Comparison of ENCODE assay signal across 8 cellular contexts in the genomic region with DNA sequence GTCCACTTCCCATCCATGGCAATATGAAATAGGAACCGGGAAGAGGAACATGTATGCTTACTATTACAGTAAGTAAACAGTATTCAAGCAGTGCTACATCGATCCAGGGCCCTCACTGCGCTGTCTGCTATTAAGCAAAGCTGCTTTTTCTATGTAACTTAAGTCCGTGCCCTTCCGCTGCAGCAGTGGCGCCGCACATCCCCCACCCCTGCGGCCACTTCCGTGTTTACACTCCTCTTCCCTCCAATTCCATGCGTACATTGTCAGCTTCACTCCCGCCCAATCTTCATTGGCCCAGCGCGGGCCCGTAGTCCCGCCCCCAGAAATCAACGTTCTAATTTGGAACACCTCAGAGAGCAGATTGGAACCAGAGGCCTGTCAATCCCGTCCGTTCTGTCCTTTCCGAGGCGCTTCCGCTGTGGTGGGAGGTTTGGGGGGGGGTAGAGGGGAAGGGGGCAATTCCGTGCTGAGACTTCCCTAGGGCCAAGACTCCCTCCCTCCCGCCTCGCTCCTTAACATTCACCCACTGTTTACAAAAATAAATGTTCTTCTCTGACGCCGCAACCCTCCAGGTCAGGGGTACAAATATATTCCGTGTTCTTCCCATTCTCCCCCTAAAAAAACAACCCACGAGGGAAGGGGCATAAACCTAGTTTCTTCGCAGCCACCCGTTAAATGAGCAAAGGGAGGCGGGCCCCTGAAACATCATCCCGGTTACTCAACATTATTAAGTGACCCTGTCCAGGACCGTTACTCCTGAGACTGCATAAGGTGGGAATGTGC.
A peak's percentile ranks its signal among the peaks of the same experiment; 100 is the strongest.
DNase-seq lines count a peak whose midpoint lies in the region; ATAC-seq and TF ChIP-seq lines count a peak whose summit lies in the region.

No MANE protein-coding gene starts in this region.

- no peak overlapping the region for H3K23ac ChIP-seq in trophoblast cell (ENCODE audit: low read length)

- H3K9me3 Mint-ChIP-seq in T-cell, result no peaks in the 10 kb centered on the region

- peak overlapping the region; percentile 88 to 99 (median 92) for H3K4me3 Mint-ChIP-seq in T-cell

- H3K4me2 ChIP-seq in trophoblast cell (ENCODE audit: low read length), result peak overlapping the region; percentile 80

- in situ Hi-C loops in GM13977 (cut with MboI; ENCODE audit: low pct_unique_long_range_greater_than_20kb, low sequenced_read_pairs, unreplicated experiment) (no loop called here), transverse colon (cut with MboI; ENCODE audit: low pct_ligation_motif_present in 1 of 4, low pct_unique_long_range_greater_than_20kb in 1 of 4, low sequenced_read_pairs in 3 of 4) (loop anchor here in 1 of 4 donors (25.0 kb wide), 1 partner anchor 204 kb away; a partner anchor contains a TSS)

- TF ChIP-seq CTCF in GM13977 (IDR thresholded peaks at IDR 0.05; ENCODE audit: extremely low read depth, insufficient read depth, missing control alignments) (no peak), heart left ventricle (IDR thresholded peaks at IDR 0.05) (no peak), transverse colon (IDR thresholded peaks at IDR 0.05) (no peak)

- H3K27ac ChIP-seq in heart left ventricle, result peak overlapping the region; percentile 80 to 97 (median 94)
- peak overlapping the region; percentile 96 for H3K27ac ChIP-seq in trophoblast cell (ENCODE audit: low read depth, low read length)
- peak overlapping the region; percentile 94 to 100 (median 98) for H3K27ac ChIP-seq in transverse colon

- no peaks in the 10 kb centered on the region for H3K27me3 Mint-ChIP-seq in T-cell

- H3K14ac ChIP-seq in trophoblast cell (ENCODE audit: low read length), result peak overlapping the region; percentile 85

- peaks cover 48 to 52% (median 50%) of the 10 kb centered on the region in 3 donors for H3K4me1 Mint-ChIP-seq in T-cell

- no peaks in the 10 kb centered on the region for H3K9me3 ChIP-seq in heart left ventricle
- no peaks in the 10 kb centered on the region for H3K9me3 ChIP-seq in trophoblast cell (ENCODE audit: insufficient read depth, low read depth, low read length)
- no peaks in the 10 kb centered on the region for H3K9me3 ChIP-seq in transverse colon

- peaks cover 14% of the 10 kb centered on the region for H3K79me1 ChIP-seq in trophoblast cell (ENCODE audit: low read length)

- peak overlapping the region; percentile 98 to 100 for H3K27ac Mint-ChIP-seq in T-cell

- peak overlapping the region; percentile 72 to 94 (median 82) for H3K4me3 ChIP-seq in heart left ventricle
- peak overlapping the region; percentile 97 for H3K4me3 ChIP-seq in trophoblast cell (ENCODE audit: low read depth, low read length)
- H3K4me3 ChIP-seq in transverse colon, result peak overlapping the region; percentile 64 to 86 (median 76)

- ATAC-seq in HG02870 (IDR thresholded peaks at IDR 0.05; ENCODE audit: unreplicated experiment) (peak; percentile 86), T-cell (replicated peaks in 1 of 4) (peak; percentile 80 to 84 (median 80)), heart left ventricle (peak; percentile 92 to 96 (median 94))

- peak overlapping the region; percentile 82 for H3K18ac ChIP-seq in trophoblast cell (ENCODE audit: low read length)

- peak overlapping the region; percentile 32 for H2AFZ ChIP-seq in trophoblast cell (ENCODE audit: insufficient read depth, low read length, poor library complexity)

- H3K4me1 ChIP-seq in heart left ventricle (peaks cover 0 to 49% (median 36%) of the 10 kb centered on the region in 12 donors), trophoblast cell (ENCODE audit: control insufficient read depth in 1 of 2, insufficient read depth in 2 of 2, low read length in 2 of 2) (no peaks in the 10 kb centered on the region), transverse colon (peaks cover 0 to 47% (median 19%) of the 10 kb centered on the region in 4 donors)

- DNase-seq in GM13977 (ENCODE audit: low spot score) (peak; percentile 94), NCI-H146 (lab: John Stamatoyannopoulos, UW) (peak; percentile 96), T-cell (peak; percentile 76 to 97 (median 94)), amniotic epithelial cell (ENCODE audit: low read depth) (peak; percentile 97), heart left ventricle (peak; percentile 95 to 96 (median 95)), trophoblast cell (peak; percentile 97 to 98), transverse colon (peak; percentile 97)

- H3K36me3 ChIP-seq in heart left ventricle (no peaks in the 10 kb centered on the region), trophoblast cell (ENCODE audit: control insufficient read depth in 1 of 2, insufficient read depth in 2 of 2, low read length in 2 of 2) (no peaks in the 10 kb centered on the region), transverse colon (no peaks in the 10 kb centered on the region)

- intact Hi-C loops in heart left ventricle (cut with DNase I), result loop anchor here (1.0 to 10.0 kb wide), 9 partner anchors 46 to 369 kb away; a partner anchor contains a TSS
- intact Hi-C loops in transverse colon (cut with DNase I; ENCODE audit: low total_unique reads), result loop anchor here (5.0 to 10.0 kb wide), 2 partner anchors 48 to 94 kb away; a partner anchor contains a TSS

- no peaks in the 10 kb centered on the region for H3K27me3 ChIP-seq in heart left ventricle
- no peaks in the 10 kb centered on the region for H3K27me3 ChIP-seq in trophoblast cell (ENCODE audit: insufficient read depth, low read length)
- H3K27me3 ChIP-seq in transverse colon, result no peaks in the 10 kb centered on the region

- H2BK12ac ChIP-seq in trophoblast cell (ENCODE audit: low read length), result no peak overlapping the region

- 0 to 1% (median 0%) methylated on average over 33 of the region's 33 CpGs for whole genome bisulfite sequencing in heart left ventricle, 4 donors
- WGBS in trophoblast cell (ENCODE audit: extremely low coverage, insufficient coverage, insufficient read length), result no CpG with 5 or more reads among the region's 33 CpGs
- 0% methylated on average over 8 to 33 of the region's 33 CpGs for WGBS in transverse colon (ENCODE audit: low coverage in 1 of 2), 2 donors

- peak overlapping the region; percentile 62 for H2BK120ac ChIP-seq in trophoblast cell (ENCODE audit: insufficient read depth, low read length, poor library complexity)

- H2AK5ac ChIP-seq in trophoblast cell (ENCODE audit: low read length), result no peak overlapping the region

- peak overlapping the region; percentile 54 for H4K12ac ChIP-seq in trophoblast cell (ENCODE audit: low read depth, low read length)

- H3K36me3 Mint-ChIP-seq in T-cell, result peaks cover 2% of the 10 kb centered on the region

- H4K91ac ChIP-seq in trophoblast cell (ENCODE audit: low read depth, low read length), result peak overlapping the region; percentile 88

- no peak for TF ChIP-seq EP300 in transverse colon (IDR thresholded peaks at IDR 0.05; ENCODE audit: low read depth)

- H3K79me2 ChIP-seq in trophoblast cell (ENCODE audit: control insufficient read depth, insufficient read depth, low read length, poor library complexity), result peaks cover 8% of the 10 kb centered on the region

- CTCF ChIA-PET in T-cell (lab: Charles Lee), result interaction anchor here (0.7 to 3.7 kb wide), 5 partner anchors 8 to 213 kb away, joined by 3 to 49 read pairs (median 10); no protein-coding TSS in a partner anchor

- H3K9ac ChIP-seq in trophoblast cell (ENCODE audit: low read length), result peak overlapping the region; percentile 88

- POLR2A ChIA-PET in T-cell (lab: Charles Lee), result interaction anchor here (0.5 to 2.9 kb wide), 7 partner anchors 53 to 1219 kb away, joined by 3 to 15 read pairs (median 11); a partner anchor contains a TSS

- H3K4ac ChIP-seq in trophoblast cell (ENCODE audit: low read depth, low read length), result peak overlapping the region; percentile 4

- TF ChIP-seq POLR2A in heart left ventricle (IDR thresholded peaks at IDR 0.05) (peak in 1 of 2 donors; percentile 47), transverse colon (IDR thresholded peaks at IDR 0.05) (peak; percentile 48)

- peak overlapping the region; percentile 18 for H2BK5ac ChIP-seq in trophoblast cell (ENCODE audit: low read depth, low read length, poor library complexity)

- H4K8ac ChIP-seq in trophoblast cell (ENCODE audit: low read depth, low read length), result peak overlapping the region; percentile 58

Comparison
In these comparisons a context has a peak if more than half of its experiments do, and no peak if none do; other contexts are left out.
1. Peak in every context shown above with its lines: DNase-seq, ATAC-seq, H3K4me3 ChIP-seq and H3K27ac ChIP-seq.